Comparison of ENCODE assay signal across 1 cellular context in the genomic region with DNA sequence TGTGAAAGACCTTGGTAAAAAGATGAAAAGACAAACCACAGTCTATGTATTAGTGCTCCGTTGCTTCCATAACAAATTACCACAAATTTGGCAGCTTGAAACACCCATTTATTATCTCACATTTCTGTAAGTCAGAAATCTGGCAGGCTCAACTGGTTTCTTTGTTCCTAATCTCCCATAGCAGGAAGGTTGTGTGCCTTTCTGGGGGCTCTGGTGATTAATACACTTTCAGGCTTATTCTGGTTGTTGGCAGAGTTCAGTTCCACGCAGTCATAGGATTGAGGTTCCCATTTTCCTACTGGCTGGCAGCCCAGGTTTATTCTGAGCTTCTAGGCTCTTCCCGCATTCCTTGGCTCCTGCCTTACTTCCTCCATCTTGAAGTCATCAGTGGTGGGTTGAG.
TF ChIP-seq lines count a peak whose summit lies in the region.

No MANE protein-coding gene starts in this region.

TF ChIP-seq in WTC11, 78 proteins besides CTCF, POLR2A, EP300 and RAD21 (continued from another document):
- TF ChIP-seq, protein P1, sequence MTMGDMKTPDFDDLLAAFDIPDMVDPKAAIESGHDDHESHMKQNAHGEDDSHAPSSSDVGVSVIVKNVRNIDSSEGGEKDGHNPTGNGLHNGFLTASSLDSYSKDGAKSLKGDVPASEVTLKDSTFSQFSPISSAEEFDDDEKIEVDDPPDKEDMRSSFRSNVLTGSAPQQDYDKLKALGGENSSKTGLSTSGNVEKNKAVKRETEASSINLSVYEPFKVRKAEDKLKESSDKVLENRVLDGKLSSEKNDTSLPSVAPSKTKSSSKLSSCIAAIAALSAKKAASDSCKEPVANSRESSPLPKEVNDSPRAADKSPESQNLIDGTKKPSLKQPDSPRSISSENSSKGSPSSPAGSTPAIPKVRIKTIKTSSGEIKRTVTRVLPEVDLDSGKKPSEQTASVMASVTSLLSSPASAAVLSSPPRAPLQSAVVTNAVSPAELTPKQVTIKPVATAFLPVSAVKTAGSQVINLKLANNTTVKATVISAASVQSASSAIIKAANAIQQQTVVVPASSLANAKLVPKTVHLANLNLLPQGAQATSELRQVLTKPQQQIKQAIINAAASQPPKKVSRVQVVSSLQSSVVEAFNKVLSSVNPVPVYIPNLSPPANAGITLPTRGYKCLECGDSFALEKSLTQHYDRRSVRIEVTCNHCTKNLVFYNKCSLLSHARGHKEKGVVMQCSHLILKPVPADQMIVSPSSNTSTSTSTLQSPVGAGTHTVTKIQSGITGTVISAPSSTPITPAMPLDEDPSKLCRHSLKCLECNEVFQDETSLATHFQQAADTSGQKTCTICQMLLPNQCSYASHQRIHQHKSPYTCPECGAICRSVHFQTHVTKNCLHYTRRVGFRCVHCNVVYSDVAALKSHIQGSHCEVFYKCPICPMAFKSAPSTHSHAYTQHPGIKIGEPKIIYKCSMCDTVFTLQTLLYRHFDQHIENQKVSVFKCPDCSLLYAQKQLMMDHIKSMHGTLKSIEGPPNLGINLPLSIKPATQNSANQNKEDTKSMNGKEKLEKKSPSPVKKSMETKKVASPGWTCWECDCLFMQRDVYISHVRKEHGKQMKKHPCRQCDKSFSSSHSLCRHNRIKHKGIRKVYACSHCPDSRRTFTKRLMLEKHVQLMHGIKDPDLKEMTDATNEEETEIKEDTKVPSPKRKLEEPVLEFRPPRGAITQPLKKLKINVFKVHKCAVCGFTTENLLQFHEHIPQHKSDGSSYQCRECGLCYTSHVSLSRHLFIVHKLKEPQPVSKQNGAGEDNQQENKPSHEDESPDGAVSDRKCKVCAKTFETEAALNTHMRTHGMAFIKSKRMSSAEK (CRISPR knock-in tag; IDR thresholded peaks at IDR 0.05; ENCODE audit: borderline replicate concordance), result no peak
- TF ChIP-seq ZNF232 (CRISPR knock-in tag; IDR thresholded peaks at IDR 0.05) (no peak), KAT7 (CRISPR knock-in tag; IDR thresholded peaks at IDR 0.05; ENCODE audit: borderline replicate concordance) (no peak), ZNF671 (CRISPR knock-in tag; IDR thresholded peaks at IDR 0.05) (no peak), ETV6 (CRISPR knock-in tag; IDR thresholded peaks at IDR 0.05) (no peak)
- TF ChIP-seq, protein P2, sequence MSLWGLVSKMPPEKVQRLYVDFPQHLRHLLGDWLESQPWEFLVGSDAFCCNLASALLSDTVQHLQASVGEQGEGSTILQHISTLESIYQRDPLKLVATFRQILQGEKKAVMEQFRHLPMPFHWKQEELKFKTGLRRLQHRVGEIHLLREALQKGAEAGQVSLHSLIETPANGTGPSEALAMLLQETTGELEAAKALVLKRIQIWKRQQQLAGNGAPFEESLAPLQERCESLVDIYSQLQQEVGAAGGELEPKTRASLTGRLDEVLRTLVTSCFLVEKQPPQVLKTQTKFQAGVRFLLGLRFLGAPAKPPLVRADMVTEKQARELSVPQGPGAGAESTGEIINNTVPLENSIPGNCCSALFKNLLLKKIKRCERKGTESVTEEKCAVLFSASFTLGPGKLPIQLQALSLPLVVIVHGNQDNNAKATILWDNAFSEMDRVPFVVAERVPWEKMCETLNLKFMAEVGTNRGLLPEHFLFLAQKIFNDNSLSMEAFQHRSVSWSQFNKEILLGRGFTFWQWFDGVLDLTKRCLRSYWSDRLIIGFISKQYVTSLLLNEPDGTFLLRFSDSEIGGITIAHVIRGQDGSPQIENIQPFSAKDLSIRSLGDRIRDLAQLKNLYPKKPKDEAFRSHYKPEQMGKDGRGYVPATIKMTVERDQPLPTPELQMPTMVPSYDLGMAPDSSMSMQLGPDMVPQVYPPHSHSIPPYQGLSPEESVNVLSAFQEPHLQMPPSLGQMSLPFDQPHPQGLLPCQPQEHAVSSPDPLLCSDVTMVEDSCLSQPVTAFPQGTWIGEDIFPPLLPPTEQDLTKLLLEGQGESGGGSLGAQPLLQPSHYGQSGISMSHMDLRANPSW (CRISPR knock-in tag; conservative IDR thresholded peaks at IDR 0.05; ENCODE audit: low read depth), result no peak
- TF ChIP-seq, protein P3, sequence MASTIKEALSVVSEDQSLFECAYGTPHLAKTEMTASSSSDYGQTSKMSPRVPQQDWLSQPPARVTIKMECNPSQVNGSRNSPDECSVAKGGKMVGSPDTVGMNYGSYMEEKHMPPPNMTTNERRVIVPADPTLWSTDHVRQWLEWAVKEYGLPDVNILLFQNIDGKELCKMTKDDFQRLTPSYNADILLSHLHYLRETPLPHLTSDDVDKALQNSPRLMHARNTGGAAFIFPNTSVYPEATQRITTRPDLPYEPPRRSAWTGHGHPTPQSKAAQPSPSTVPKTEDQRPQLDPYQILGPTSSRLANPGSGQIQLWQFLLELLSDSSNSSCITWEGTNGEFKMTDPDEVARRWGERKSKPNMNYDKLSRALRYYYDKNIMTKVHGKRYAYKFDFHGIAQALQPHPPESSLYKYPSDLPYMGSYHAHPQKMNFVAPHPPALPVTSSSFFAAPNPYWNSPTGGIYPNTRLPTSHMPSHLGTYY (CRISPR knock-in tag; IDR thresholded peaks at IDR 0.05), result no peak
